In the genomic region with DNA sequence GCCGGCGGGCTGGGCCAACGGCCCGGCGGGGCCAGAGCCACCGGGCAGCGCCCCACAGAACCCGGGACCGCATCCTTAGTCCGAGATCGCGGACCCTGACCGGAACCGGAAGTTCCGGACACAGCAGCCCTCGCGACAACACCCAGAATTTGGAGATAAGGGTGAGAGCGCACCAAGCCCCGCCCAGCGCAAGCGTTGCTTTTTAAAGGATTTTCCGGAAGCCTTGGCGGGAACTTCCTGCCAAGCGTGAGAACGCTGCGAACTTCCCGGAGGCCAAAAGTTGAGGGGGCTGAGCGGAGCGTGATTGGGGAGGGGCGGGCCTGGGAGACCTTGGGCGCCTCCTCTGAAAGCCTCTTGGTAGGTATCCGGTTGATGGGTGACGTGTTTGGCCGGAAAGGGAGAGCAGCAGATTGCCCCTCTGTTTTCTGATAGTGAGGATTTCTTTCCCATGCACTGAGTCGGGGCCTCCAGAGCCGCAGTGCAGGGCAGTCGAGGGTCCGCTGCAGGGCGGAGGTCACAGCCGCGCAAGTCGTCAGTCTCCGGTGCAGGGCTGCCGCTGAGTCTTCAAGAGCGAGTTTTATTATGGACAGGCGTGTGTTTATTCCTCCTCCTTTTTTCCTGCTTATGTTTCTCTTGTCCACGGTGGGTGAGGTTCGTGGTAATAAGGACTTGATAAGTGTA, we compare ENCODE assay signal across 8 cellular contexts. TPM values are rescaled to one million over a fixed set of nuclear protein-coding genes. Genes with fewer than 3 reads are reported as not detected.
DNase-seq lines count a peak whose midpoint lies in the region; TF ChIP-seq lines count a peak whose summit lies in the region.

A gene with protein sequence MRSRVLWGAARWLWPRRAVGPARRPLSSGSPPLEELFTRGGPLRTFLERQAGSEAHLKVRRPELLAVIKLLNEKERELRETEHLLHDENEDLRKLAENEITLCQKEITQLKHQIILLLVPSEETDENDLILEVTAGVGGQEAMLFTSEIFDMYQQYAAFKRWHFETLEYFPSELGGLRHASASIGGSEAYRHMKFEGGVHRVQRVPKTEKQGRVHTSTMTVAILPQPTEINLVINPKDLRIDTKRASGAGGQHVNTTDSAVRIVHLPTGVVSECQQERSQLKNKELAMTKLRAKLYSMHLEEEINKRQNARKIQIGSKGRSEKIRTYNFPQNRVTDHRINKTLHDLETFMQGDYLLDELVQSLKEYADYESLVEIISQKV (minus strand): TSS at position 97 of the 681 bp plus-strand sequence. CDS start 24 bp downstream, at position 73.

- peak within 1 kb of the TSS; percentile 98 for H3K27ac Mint-ChIP-seq in neural crest cell (ENCODE audit: unreplicated experiment)

- H3K27me3 ChIP-seq in HAP-1 (ENCODE audit: low read depth) (no peaks in the 10 kb centered on the region), MM.1S (replicated peaks; ENCODE audit: insufficient read depth, low read length) (no peaks in the 10 kb centered on the region), SJCRH30 (no peaks in the 10 kb centered on the region), stomach smooth muscle (ENCODE audit: control insufficient read depth in 1 of 2, insufficient read depth in 2 of 2, low read length in 2 of 2) (no peaks in the 10 kb centered on the region)

- H3K4me2 ChIP-seq in MM.1S (ENCODE audit: low read depth, low read length): peak within 1 kb of the TSS; percentile 67

- H3K36me3 ChIP-seq in HAP-1 (replicated peaks) (peaks cover 15% of the 10 kb centered on the region), MM.1S (replicated peaks; ENCODE audit: insufficient read depth, low read length) (no peaks in the 10 kb centered on the region), SJCRH30 (peaks cover 18% of the 10 kb centered on the region), stomach smooth muscle (ENCODE audit: control insufficient read depth in 2 of 2, insufficient read depth in 2 of 2, low read length in 2 of 2) (peaks cover 0 to under 1% of the 10 kb centered on the region in 2 donors)

- H3K36me3 Mint-ChIP-seq in neural crest cell (ENCODE audit: low read depth): peaks cover 5% of the 10 kb centered on the region

- H3K9ac ChIP-seq in MM.1S (ENCODE audit: low read length) (peak within 1 kb of the TSS; percentile 68), stomach smooth muscle (ENCODE audit: low read length in 2 of 2) (peak within 1 kb of the TSS; percentile 82 to 92)

- TF ChIP-seq CTCF in MM.1S (IDR thresholded peaks at IDR 0.05; ENCODE audit: low read length) (no peak), foreskin fibroblast (IDR thresholded peaks at IDR 0.05; ENCODE audit: low read depth, low read length) (no peak), neural crest cell (conservative IDR thresholded peaks at IDR 0.05) (no peak)

- DNase-seq in G401 (ENCODE audit: low spot score) (peak; percentile 96), HAP-1 (ENCODE audit: low spot score in 2 of 2) (peak; percentile 95 to 96), MM.1S (peak; percentile 89), SJCRH30 (peak; percentile 96 to 98), foreskin fibroblast (peak; percentile 94 to 97), neural crest cell (ENCODE audit: low read depth, low spot score) (peak; percentile 85)
- DNase-seq in activated gamma-delta T cell treated with anti-CD3 and anti-CD28 coated beads, Interleukin-2, amount 50 U/mL, for 16 hours (ENCODE audit: low read depth): peak; percentile 77

- H3K4me3 Mint-ChIP-seq in neural crest cell: peak within 1 kb of the TSS; percentile 96

- 0 out of 2 replicates have a peak, but pooled peaks cover 3% of the 10 kb centered on the region for H3F3A ChIP-seq in MM.1S (ENCODE audit: insufficient read depth, low read length)

- no peaks in the 10 kb centered on the region for H3K9me2 ChIP-seq in MM.1S (replicated peaks; ENCODE audit: insufficient read depth, low read length)

- H3K27ac ChIP-seq in MM.1S (ENCODE audit: low read length) (peak within 1 kb of the TSS; percentile 44; the same call in 1 of the 2 replicates), SJCRH30 (peak within 1 kb of the TSS; percentile 85), stomach smooth muscle (ENCODE audit: low read length) (peak within 1 kb of the TSS; percentile 71)

- peak within 1 kb of the TSS; percentile 60 for H3K4me3 ChIP-seq in HAP-1
- H3K4me3 ChIP-seq in MM.1S (ENCODE audit: low read length): peak within 1 kb of the TSS; percentile 83
- peak within 1 kb of the TSS; percentile 89 for H3K4me3 ChIP-seq in SJCRH30
- peak within 1 kb of the TSS; percentile 90 to 95 for H3K4me3 ChIP-seq in foreskin fibroblast (ENCODE audit: low read depth in 1 of 2, low read length in 2 of 2)
- H3K4me3 ChIP-seq in stomach smooth muscle (ENCODE audit: low read length in 2 of 2): peak within 1 kb of the TSS; percentile 84 to 95

- H2AFZ ChIP-seq in MM.1S (ENCODE audit: low read length): peak within 1 kb of the TSS; percentile 48

- H3K27me3 Mint-ChIP-seq in neural crest cell (ENCODE audit: low read depth): no peaks in the 10 kb centered on the region

- H3K9me3 Mint-ChIP-seq in neural crest cell: no peaks in the 10 kb centered on the region

- peaks cover 35% of the 10 kb centered on the region for H3K4me1 Mint-ChIP-seq in neural crest cell

- peaks cover 45% of the 10 kb centered on the region for H3K79me2 ChIP-seq in MM.1S (ENCODE audit: low read length)

- in situ Hi-C loops in G401 (cut with HindIII; ENCODE audit: low sequenced_read_pairs) (no loop called here), HAP-1 (cut with MboI; ENCODE audit: low sequenced_read_pairs) (no loop called here)

- H3K4me1 ChIP-seq in HAP-1 (peaks cover 16% of the 10 kb centered on the region), MM.1S (ENCODE audit: low read length) (no peaks in the 10 kb centered on the region; the same call in 1 of the 2 replicates), SJCRH30 (no peaks in the 10 kb centered on the region; the same call in 1 of the 2 replicates), stomach smooth muscle (ENCODE audit: control insufficient read depth, insufficient read depth, low read length) (peaks cover 9% of the 10 kb centered on the region)

- H3K9me3 ChIP-seq in HAP-1 (no peaks in the 10 kb centered on the region), MM.1S (replicated peaks; ENCODE audit: insufficient read depth, low read length) (no peaks in the 10 kb centered on the region), SJCRH30 (replicated peaks) (no peaks in the 10 kb centered on the region), stomach smooth muscle (ENCODE audit: control insufficient read depth in 2 of 2, low read length in 2 of 2) (no peaks in the 10 kb centered on the region)

- no peaks in the 10 kb centered on the region for H4K20me1 ChIP-seq in MM.1S (ENCODE audit: insufficient read depth, low read length)

RNA-seq across cellular contexts. Expression of the gene that starts here (rescaled TPM):
- total RNA-seq in G401 (2014; rRNA removed; shearing (Covaris generic)): 8.0 and 29.1 TPM in 2 replicates
- 23.7 and 26.0 TPM in 2 replicates for total RNA-seq in SJCRH30 (2014; rRNA removed; shearing (Covaris generic))
- total RNA-seq in neural crest cell: 22.5 and 23.2 TPM in 2 replicates

Comparison
In these comparisons a context has a peak if more than half of its experiments do, and no peak if none do; other contexts are left out.
1. Peak in every context shown above with its lines: DNase-seq, H3K4me3 ChIP-seq and H3K27ac ChIP-seq.